Comparison of ENCODE assay signal across 1 cellular context in genomic region chr16:51035711-51036110, GRCh38.
TF ChIP-seq lines count a peak whose summit lies in the region.

No MANE protein-coding gene starts in this region.

TF ChIP-seq in H1, 55 proteins besides CTCF, POLR2A, EP300 and RAD21 (continued from another document):
- TF ChIP-seq CHD7 (IDR thresholded peaks at IDR 0.05; ENCODE audit: insufficient replicate concordance, low read length) (no peak), KDM1A (IDR thresholded peaks at IDR 0.05; ENCODE audit: borderline replicate concordance, low read length) (no peak), PHF8 (conservative IDR thresholded peaks at IDR 0.05; ENCODE audit: low read depth, low read length) (no peak), ATF2 (IDR thresholded peaks at IDR 0.05; ENCODE audit: low read length) (no peak), JUN (IDR thresholded peaks at IDR 0.05; ENCODE audit: low read depth, low read length) (no peak), TAF7 (optimal IDR thresholded peaks at IDR 0.05; ENCODE audit: borderline replicate concordance, low read depth, low read length) (no peak), EGR1 (IDR thresholded peaks at IDR 0.05; ENCODE audit: borderline replicate concordance, low read depth, low read length) (no peak), SUZ12 (IDR thresholded peaks at IDR 0.05; ENCODE audit: low read length) (no peak), TCF12 (IDR thresholded peaks at IDR 0.05; ENCODE audit: low read depth, low read length) (no peak), EZH2 (IDR thresholded peaks at IDR 0.05; ENCODE audit: low read depth, low read length, severe bottlenecking) (no peak), SIX5 (IDR thresholded peaks at IDR 0.05; ENCODE audit: low read depth, low read length) (no peak), SP1 (IDR thresholded peaks at IDR 0.05; ENCODE audit: low read depth, low read length) (no peak), RFX5 (IDR thresholded peaks at IDR 0.05; ENCODE audit: borderline replicate concordance, low read depth, low read length) (no peak)
